ENCODE assay signal across 19 cellular contexts in genomic region chr12:62345667-62346066, GRCh38.
DNase-seq lines count a peak whose midpoint lies in the region; TF ChIP-seq lines count a peak whose summit lies in the region.
"Had no signal": no experiment of that assay in that cellular context is flagged by ENCODE, and none has a peak within 500 bp of the region (broad histone marks: within the 10 kb centered on the region; RNA-seq: fewer than 3 reads in every experiment).

No MANE protein-coding gene starts in this region.

- H3K9me3 Mint-ChIP-seq in T-helper 2 cell treated with Interferon-gamma antibody and Interleukin-4, amounts not matched to agents 5 μg/mL and 100 μg/mL, for 36 hours, result peaks cover 13% of the 10 kb centered on the region
- H3K9me3 Mint-ChIP-seq in CD14-positive monocyte (peaks cover 0 to 1% (median 0%) of the 10 kb centered on the region in 7 donors), IgD-negative memory B cell (peaks cover 0 to 1% (median 0%) of the 10 kb centered on the region in 3 donors), endothelial cell (ENCODE audit: unreplicated experiment) (no peaks in the 10 kb centered on the region)

- H3K36me3 Mint-ChIP-seq in T-helper 2 cell treated with Interferon-gamma antibody and Interleukin-4, amounts not matched to agents 5 μg/mL and 100 μg/mL, for 36 hours (ENCODE audit: low read depth), result peaks cover 63% of the 10 kb centered on the region
- H3K36me3 Mint-ChIP-seq in CD14-positive monocyte, result peaks cover 54 to 72% of the 10 kb centered on the region in 2 donors
- peaks cover 27% of the 10 kb centered on the region for H3K36me3 Mint-ChIP-seq in IgD-negative memory B cell
- H3K36me3 Mint-ChIP-seq in endothelial cell (ENCODE audit: low read depth, unreplicated experiment), result peaks cover 50% of the 10 kb centered on the region

- POLR2A ChIA-PET in PC-9 (lab: Charles Lee; ENCODE audit: unreplicated experiment), result no interaction called here

- H3K4me1 Mint-ChIP-seq in T-helper 2 cell treated with Interferon-gamma antibody and Interleukin-4, amounts not matched to agents 5 μg/mL and 100 μg/mL, for 36 hours (ENCODE audit: low read depth), result peaks cover 18% of the 10 kb centered on the region
- H3K4me1 Mint-ChIP-seq in CD14-positive monocyte, result peaks cover 7% of the 10 kb centered on the region
- peaks cover 7 to 20% (median 17%) of the 10 kb centered on the region in 3 donors for H3K4me1 Mint-ChIP-seq in IgD-negative memory B cell
- H3K4me1 Mint-ChIP-seq in endothelial cell (ENCODE audit: unreplicated experiment), result peaks cover 6% of the 10 kb centered on the region

- H3K79me2 ChIP-seq in PC-9 (ENCODE audit: low read depth), result no peaks in the 10 kb centered on the region

- H2AFZ ChIP-seq in PC-9, result no peak overlapping the region

- H3K4me3 Mint-ChIP-seq in T-helper 2 cell treated with Interferon-gamma antibody and Interleukin-4, amounts not matched to agents 5 μg/mL and 100 μg/mL, for 36 hours, result no peak overlapping the region
- no peak overlapping the region for H3K4me3 Mint-ChIP-seq in CD14-positive monocyte
- no peak overlapping the region for H3K4me3 Mint-ChIP-seq in IgD-negative memory B cell
- H3K4me3 Mint-ChIP-seq in endothelial cell (ENCODE audit: unreplicated experiment), result peak overlapping the region; percentile 80

- DNase-seq in T-helper 2 cell treated with Interferon-gamma antibody and Interleukin-4, amounts not matched to agents 5 μg/mL and 100 μg/mL, for 36 hours (ENCODE audit: low spot score), result no peak
- DNase-seq in T-helper 2 cell (no peak), CD14-positive monocyte (ENCODE audit: low spot score) (no peak), endothelial cell (ENCODE audit: low spot score) (no peak), PC-9 (no peak), cardiac septum (ENCODE audit: low spot score) (no peak), NCI-H2171 treated with DMSO at 0.1 percent for 48 hours (lab: John Stamatoyannopoulos, UW) (no peak)
- DNase-seq: 8988T, DND-41, NCI-H1105, NCI-H146, NCI-H2029, NCI-H226, NCI-H510A treated with DMSO at 0.1 percent for 48 hours, NCI-H82, SJCRH30 had no signal

- H3K36me3 ChIP-seq in PC-9 (ENCODE audit: low read depth), result 0 out of 2 replicates have a peak, but pooled peaks cover 5% of the 10 kb centered on the region
- H3K36me3 ChIP-seq: SJCRH30 had no signal

- H3K27ac ChIP-seq in PC-9, result no peak overlapping the region
- H3K27ac ChIP-seq: BLaER1 treated with 17β-estradiol and CSF1 and Interleukin-3, amounts not matched to agents 10 nM and 100 nM; SJCRH30 had no signal

- no peaks in the 10 kb centered on the region for H3K4me1 ChIP-seq in PC-9 (replicated peaks; ENCODE audit: insufficient read depth)
- H3K4me1 ChIP-seq: SJCRH30 had no signal

- peak overlapping the region; percentile 29 for H3K27ac Mint-ChIP-seq in T-helper 2 cell treated with Interferon-gamma antibody and Interleukin-4, amounts not matched to agents 5 μg/mL and 100 μg/mL, for 36 hours
- peak overlapping the region in 6 of 7 donors; percentile 8 to 83 (median 58) for H3K27ac Mint-ChIP-seq in CD14-positive monocyte
- H3K27ac Mint-ChIP-seq in IgD-negative memory B cell, result peak overlapping the region in 2 of 3 donors; percentile 58 to 75
- H3K27ac Mint-ChIP-seq in endothelial cell (ENCODE audit: unreplicated experiment), result no peak overlapping the region

- H4K20me1 ChIP-seq in PC-9 (ENCODE audit: insufficient read depth), result no peaks in the 10 kb centered on the region; the same call in 1 of the 2 replicates

- no TSS peak for BruUV-seq in PC-9 (replicated peaks; lab: Mats Ljungman, UMichigan)

- no peak for TF ChIP-seq CTCF in CD14-positive monocyte (IDR thresholded peaks at IDR 0.05)
- TF ChIP-seq CTCF in endothelial cell (IDR thresholded peaks at IDR 0.05; ENCODE audit: unreplicated experiment), result no peak
- no peak for TF ChIP-seq CTCF in PC-9 (conservative IDR thresholded peaks at IDR 0.05)

- no peaks in the 10 kb centered on the region for H3F3A ChIP-seq in PC-9 (ENCODE audit: insufficient read depth, low read depth)

- H3K9me3 ChIP-seq in PC-9 (ENCODE audit: insufficient read depth, low read depth), result no peaks in the 10 kb centered on the region

- H3K4me2 ChIP-seq in PC-9, result no peak overlapping the region

- CTCF ChIA-PET in PC-9 (lab: Charles Lee), result no interaction called here

- H3K4me3 ChIP-seq in PC-9, result no peak overlapping the region
- H3K4me3 ChIP-seq: BLaER1 treated with 17β-estradiol and CSF1 and Interleukin-3, amounts not matched to agents 10 nM and 100 nM; GM12878; SJCRH30 had no signal

- H3K27me3 Mint-ChIP-seq in T-helper 2 cell treated with Interferon-gamma antibody and Interleukin-4, amounts not matched to agents 5 μg/mL and 100 μg/mL, for 36 hours (ENCODE audit: low read depth), result no peaks in the 10 kb centered on the region
- H3K27me3 Mint-ChIP-seq in CD14-positive monocyte (ENCODE audit: low read depth in 3 of 3) (no peaks in the 10 kb centered on the region), IgD-negative memory B cell (no peaks in the 10 kb centered on the region), endothelial cell (ENCODE audit: unreplicated experiment) (peaks cover 4% of the 10 kb centered on the region)

- intact Hi-C loops in CD14-positive monocyte (cut with micrococcal nuclease) (no loop called here), PC-9 (cut with micrococcal nuclease; ENCODE audit: unreplicated experiment) (no loop called here), cardiac septum (cut with DNase I) (no loop called here)

- no peaks in the 10 kb centered on the region for H3K9me2 ChIP-seq in PC-9 (ENCODE audit: insufficient read depth)

- no peaks in the 10 kb centered on the region for H3K27me3 ChIP-seq in PC-9 (ENCODE audit: insufficient read depth, low read depth)
- H3K27me3 ChIP-seq: BLaER1 treated with 17β-estradiol and CSF1 and Interleukin-3, amounts not matched to agents 10 nM and 100 nM; SJCRH30 had no signal
